Comparison of ENCODE assay signal across 29 cellular contexts in genomic region chr1:211811126-211811525, GRCh38.
"Had no signal": no experiment of that assay in that cellular context is flagged by ENCODE, and none has a peak within 500 bp of the region (broad histone marks: within the 10 kb centered on the region; RNA-seq: fewer than 3 reads in every experiment).

No MANE protein-coding gene starts in this region.

- H3K27me3 Mint-ChIP-seq: dendritic cell treated with granulocyte-macrophage colony-stimulating factor and Interleukin-4, amounts not matched to agents 40 ng/mL and 50 ng/mL, for 4 days; naive thymus-derived CD4-positive, alpha-beta T cell had no signal

- H3K4me3 Mint-ChIP-seq: dendritic cell treated with granulocyte-macrophage colony-stimulating factor and Interleukin-4, amounts not matched to agents 40 ng/mL and 50 ng/mL, for 4 days; endodermal cell; mesothelial cell of epicardium; naive thymus-derived CD4-positive, alpha-beta T cell; nephron; neural progenitor cell; stimulated activated effector memory CD8-positive, alpha-beta T cell treated with anti-CD3 and anti-CD28 coated beads, Interleukin-12 subunit alpha, Interleukin-12 subunit beta, amount 100 ng/mL, for 72 hours had no signal

- H3K4me3 ChIP-seq: colonic mucosa, heart right ventricle, left ventricle myocardium inferior, lower lobe of right lung, neural progenitor cell, psoas muscle, sigmoid colon, testis, tibial nerve, upper lobe of left lung had no signal

- H3K4me1 Mint-ChIP-seq: mesothelial cell of epicardium; nephron; neural progenitor cell; stimulated activated effector memory CD8-positive, alpha-beta T cell treated with anti-CD3 and anti-CD28 coated beads, Interleukin-12 subunit alpha, Interleukin-12 subunit beta, amount 100 ng/mL, for 72 hours had no signal

- ATAC-seq: esophagus mucosa; heart right ventricle; lower lobe of right lung; naive thymus-derived CD4-positive, alpha-beta T cell; psoas muscle; right cardiac atrium; stimulated activated effector memory CD8-positive, alpha-beta T cell treated with anti-CD3 and anti-CD28 coated beads, Interleukin-12 subunit alpha, Interleukin-12 subunit beta, amount 100 ng/mL, for 72 hours; stimulated activated naive CD8-positive, alpha-beta T cell treated with anti-CD3 and anti-CD28 coated beads, Interleukin-15, Interleukin-2, amounts not matched to agents 100 U/mL and 50 U/mL, for 24 hours had no signal

- H3K9me3 Mint-ChIP-seq: dendritic cell treated with granulocyte-macrophage colony-stimulating factor and Interleukin-4, amounts not matched to agents 40 ng/mL and 50 ng/mL, for 4 days; stimulated activated effector memory CD8-positive, alpha-beta T cell treated with anti-CD3 and anti-CD28 coated beads, Interleukin-12 subunit alpha, Interleukin-12 subunit beta, amount 100 ng/mL, for 72 hours had no signal

- H3K27ac Mint-ChIP-seq: dendritic cell treated with granulocyte-macrophage colony-stimulating factor and Interleukin-4, amounts not matched to agents 40 ng/mL and 50 ng/mL, for 4 days; endodermal cell; mesothelial cell of epicardium; nephron; neural progenitor cell; stimulated activated effector memory CD8-positive, alpha-beta T cell treated with anti-CD3 and anti-CD28 coated beads, Interleukin-12 subunit alpha, Interleukin-12 subunit beta, amount 100 ng/mL, for 72 hours had no signal

- DNase-seq: colonic mucosa; effector CD8-positive, alpha-beta T cell; endodermal cell; foreskin melanocyte; glutamatergic neuron; heart right ventricle; hippocampal formation; left cardiac atrium; left ventricle myocardium inferior; lower lobe of right lung; mesenchymal stem cell; naive thymus-derived CD4-positive, alpha-beta T cell; nucleus accumbens; psoas muscle; right cardiac atrium; sigmoid colon; stimulated activated CD4-positive, alpha-beta T cell treated with anti-CD3 and anti-CD28 coated beads, Interleukin-2, amount 100 ng/mL, for 24 hours; stimulated activated CD4-positive, alpha-beta T cell treated with anti-CD3 and anti-CD28 coated beads, Interleukin-4, amount 100 ng/mL, for 24 hours; stimulated activated naive CD8-positive, alpha-beta T cell treated with anti-CD3 and anti-CD28 coated beads, Interleukin-15, Interleukin-2, amounts not matched to agents 100 U/mL and 50 U/mL, for 24 hours; substantia nigra; testis; upper lobe of left lung had no signal
